In genomic region chr17:63419398-63419797, GRCh38 we compare ENCODE assay signal across 2 cellular contexts.
TF ChIP-seq lines count a peak whose summit lies in the region.

No MANE protein-coding gene starts in this region.

TF ChIP-seq in A549, 52 proteins besides CTCF, POLR2A, EP300 and RAD21:
- TF ChIP-seq CHD4 (IDR thresholded peaks at IDR 0.05; ENCODE audit: borderline replicate concordance), result no peak
- no peak for TF ChIP-seq NR3C1 (IDR thresholded peaks at IDR 0.05)
- no peak for TF ChIP-seq FOXS1 (CRISPR knock-in tag; IDR thresholded peaks at IDR 0.05)
- no peak for TF ChIP-seq HDAC2 (IDR thresholded peaks at IDR 0.05)
- no peak for TF ChIP-seq RFX5 (IDR thresholded peaks at IDR 0.05)
- TF ChIP-seq, protein P1, sequence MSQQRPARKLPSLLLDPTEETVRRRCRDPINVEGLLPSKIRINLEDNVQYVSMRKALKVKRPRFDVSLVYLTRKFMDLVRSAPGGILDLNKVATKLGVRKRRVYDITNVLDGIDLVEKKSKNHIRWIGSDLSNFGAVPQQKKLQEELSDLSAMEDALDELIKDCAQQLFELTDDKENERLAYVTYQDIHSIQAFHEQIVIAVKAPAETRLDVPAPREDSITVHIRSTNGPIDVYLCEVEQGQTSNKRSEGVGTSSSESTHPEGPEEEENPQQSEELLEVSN (IDR thresholded peaks at IDR 0.05; ENCODE audit: borderline replicate concordance, low read depth), result no peak
- peak; percentile 96 for TF ChIP-seq MAFK (IDR thresholded peaks at IDR 0.05; ENCODE audit: partially characterized antibody)
- TF ChIP-seq MAZ (IDR thresholded peaks at IDR 0.05; ENCODE audit: borderline replicate concordance, low read depth, low read length), result no peak
- TF ChIP-seq ATOH8 (CRISPR knock-in tag; IDR thresholded peaks at IDR 0.05; ENCODE audit: low read depth), result no peak
TF ChIP-seq in A549: peak in this region for 1.

TF ChIP-seq in H1, 55 proteins besides CTCF, POLR2A, EP300 and RAD21:
- TF ChIP-seq YY1 (IDR thresholded peaks at IDR 0.05; ENCODE audit: low read depth, low read length) (no peak), CTBP2 (IDR thresholded peaks at IDR 0.05; ENCODE audit: borderline replicate concordance, insufficient read depth, insufficient read length, low read length) (no peak), TAF1 (IDR thresholded peaks at IDR 0.05; ENCODE audit: low read depth, low read length) (no peak), BCL11A (IDR thresholded peaks at IDR 0.05; ENCODE audit: low read depth in 2 of 2, low read length in 2 of 2) (no peak), SIN3A (conservative IDR thresholded peaks at IDR 0.05 in 1 of 2, IDR thresholded peaks at IDR 0.05 in 1 of 2; ENCODE audit: low read depth in 1 of 2, low read length in 2 of 2) (no peak), RNF2 (IDR thresholded peaks at IDR 0.05; ENCODE audit: borderline replicate concordance, low read depth, low read length, missing control alignments, poor library complexity, severe bottlenecking) (no peak), MAFK (IDR thresholded peaks at IDR 0.05; ENCODE audit: low read depth, low read length) (peak; percentile 35; the same call in 1 of the 2 replicates)
